8 cellular contexts compared by ENCODE assay signal in the genomic region with DNA sequence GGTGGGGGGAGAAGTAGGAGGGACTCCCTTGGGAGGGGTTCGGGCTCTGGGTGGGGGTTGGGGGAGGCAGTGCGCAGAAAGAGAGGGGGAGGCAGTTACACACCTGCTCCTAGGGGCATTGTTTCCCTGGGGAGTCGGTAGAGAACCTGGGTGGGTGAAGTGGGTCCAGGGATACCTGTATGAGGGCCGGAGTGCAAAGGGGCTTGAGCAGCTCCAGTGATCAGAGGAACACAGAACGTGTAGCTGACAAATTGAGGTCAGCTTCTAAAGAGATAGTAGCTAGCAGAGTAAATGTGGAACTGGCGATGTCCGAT. TPM values are rescaled to one million over a fixed set of nuclear protein-coding genes. Genes with fewer than 3 reads are reported as not detected.
DNase-seq lines count a peak whose midpoint lies in the region; ATAC-seq and TF ChIP-seq lines count a peak whose summit lies in the region.

No MANE protein-coding gene starts in this region.

- ATAC-seq in GM18858 (IDR thresholded peaks at IDR 0.05; ENCODE audit: unreplicated experiment) (no peak), GM21528 (IDR thresholded peaks at IDR 0.05; ENCODE audit: low FRiP score, unreplicated experiment) (no peak)

- intact Hi-C loops in colonic mucosa (cut with DNase I) = loop anchor here (10.0 kb wide), 1 partner anchor 229 kb away; no protein-coding TSS in a partner anchor

- peak overlapping the region; percentile 36 to 52 for H3K9ac ChIP-seq in colonic mucosa (ENCODE audit: low read depth in 2 of 2, low read length in 2 of 2)

- H3K4me1 ChIP-seq in colonic mucosa (no peaks in the 10 kb centered on the region), neuron (ENCODE audit: insufficient read depth, low read length) (peaks cover 35% of the 10 kb centered on the region)

- peak; percentile 62 for DNase-seq in NCI-H1092 treated with DMSO at 0.1 percent for 48 hours (lab: John Stamatoyannopoulos, UW)
- no peak for DNase-seq in NCI-H1092 (lab: John Stamatoyannopoulos, UW)
- DNase-seq in colonic mucosa = no peak
- no peak for DNase-seq in kidney glomerular epithelial cell (lab: John Stamatoyannopoulos, UW)

- no peak overlapping the region for H2AFZ ChIP-seq in neuron (ENCODE audit: low read depth, low read length)

- peak overlapping the region; percentile 73 for H3K27ac ChIP-seq in KOPT-K1 (ENCODE audit: low read depth, low read length, poor library complexity, severe bottlenecking)
- H3K27ac ChIP-seq in colonic mucosa = peak overlapping the region; percentile 88

- H3K27me3 ChIP-seq in colonic mucosa (no peaks in the 10 kb centered on the region), neuron (ENCODE audit: insufficient read depth, low read length) (no peaks in the 10 kb centered on the region)

- H3K4me3 ChIP-seq in colonic mucosa (peak overlapping the region; percentile 93), neuron (ENCODE audit: low read length) (peak overlapping the region; percentile 96)

- TF ChIP-seq CTCF in colonic mucosa (IDR thresholded peaks at IDR 0.05) = no peak

- H3K36me3 ChIP-seq in KOPT-K1 (ENCODE audit: insufficient read depth, low read length) = peaks cover 43% of the 10 kb centered on the region
- H3K36me3 ChIP-seq in colonic mucosa = peaks cover 14% of the 10 kb centered on the region
- H3K36me3 ChIP-seq in neuron (ENCODE audit: insufficient read depth, low read length) = peaks cover 46% of the 10 kb centered on the region

- H3K9me3 ChIP-seq in KOPT-K1 (ENCODE audit: insufficient read depth, low read length, poor library complexity, severe bottlenecking) (no peaks in the 10 kb centered on the region), colonic mucosa (no peaks in the 10 kb centered on the region), neuron (ENCODE audit: low read length) (no peaks in the 10 kb centered on the region)

RNA-seq across cellular contexts. Expression of gene SMARCD1, which starts 0.4 kb away (rescaled TPM):
- 10 to 100 TPM; 30.6 to 43.9 TPM for total RNA-seq in colonic mucosa

RNA-seq across cellular contexts. Expression of gene GPD1, which starts 18.2 kb away (rescaled TPM):
- 1 to 10 TPM; 2.1 to 3.4 TPM for total RNA-seq in colonic mucosa

RNA-seq across cellular contexts. Expression of gene COX14, which starts 26.5 kb away (rescaled TPM):
- total RNA-seq in colonic mucosa = 10 to 100 TPM; 74.4 to 86.8 TPM

RNA-seq across cellular contexts. Expression of gene ASIC1, which starts 28.2 kb away (rescaled TPM):
- total RNA-seq in colonic mucosa = 1 to 10 TPM; 1.0 to 1.1 TPM
